20 cellular contexts compared by ENCODE assay signal in genomic region chr5:174664180-174664850, GRCh38.
DNase-seq lines count a peak whose midpoint lies in the region; ATAC-seq, FAIRE-seq and TF ChIP-seq lines count a peak whose summit lies in the region.
"Had no signal": no experiment of that assay in that cellular context is flagged by ENCODE, and none has a peak within 500 bp of the region (broad histone marks: within the 10 kb centered on the region; RNA-seq: fewer than 3 reads in every experiment).

No MANE protein-coding gene starts in this region.

- no peak overlapping the region for H2AFZ ChIP-seq in HepG2 (ENCODE audit: low read length)
- H2AFZ ChIP-seq in osteoblast (ENCODE audit: low read length), result no peak overlapping the region

- H3K4me2 ChIP-seq in HepG2 (ENCODE audit: low read depth, low read length) (no peak overlapping the region), osteoblast (ENCODE audit: insufficient read depth, low read length) (no peak overlapping the region)
- H3K4me2 ChIP-seq: A549; BLaER1 treated with 17β-estradiol and CSF1 and Interleukin-3, amounts not matched to agents 10 nM and 100 nM had no signal

- H3K79me2 ChIP-seq in HepG2 (ENCODE audit: insufficient read depth, low read length), result no peaks in the 10 kb centered on the region
- H3K79me2 ChIP-seq in osteoblast (ENCODE audit: insufficient read depth, low read length), result no peaks in the 10 kb centered on the region

- H3K27ac ChIP-seq in HepG2 (ENCODE audit: extremely low read length, insufficient read depth, low read length), result no peak overlapping the region
- H3K27ac ChIP-seq in right lobe of liver, result no peak overlapping the region
- H3K27ac ChIP-seq in osteoblast (ENCODE audit: low read depth, low read length), result no peak overlapping the region
- H3K27ac ChIP-seq: 22Rv1; A549; BLaER1 treated with 17β-estradiol and CSF1 and Interleukin-3, amounts not matched to agents 10 nM and 100 nM; C4-2B had no signal

- intact Hi-C loops in HepG2 (cut with micrococcal nuclease; ENCODE audit: unreplicated experiment), result no loop called here
- intact Hi-C loops in right lobe of liver (cut with DNase I), result no loop called here

- DNase-seq in HepG2 (ENCODE audit: low spot score) (no peak), right lobe of liver (no peak), osteoblast (ENCODE audit: insufficient read length, low spot score, missing footprints) (peak; percentile 21), NCI-H2081 (lab: John Stamatoyannopoulos, UW) (no peak), OCI-M2 (lab: John Stamatoyannopoulos, UW; ENCODE audit: unreplicated experiment) (no peak)
- DNase-seq: AML-193; Caco-2; Calu3; CD4-positive, alpha-beta T cell; CD8-positive, alpha-beta T cell; DMS79 treated with DMSO at 0.1 percent for 48 hours; GF-D8 had no signal

- ATAC-seq in HepG2 (no peak), right lobe of liver (no peak)
- ATAC-seq: A549; CD8-positive, alpha-beta T cell had no signal

- in situ Hi-C loops in HepG2 (cut with HindIII; ENCODE audit: extremely low pct_ligation_motif_present, low pct_unique_long_range_greater_than_20kb), result no loop called here

- TF ChIP-seq CTCF in HepG2 (CRISPR knock-in tag; IDR thresholded peaks at IDR 0.05), result no peak
- TF ChIP-seq CTCF in right lobe of liver (IDR thresholded peaks at IDR 0.05), result no peak
- TF ChIP-seq CTCF in osteoblast (IDR thresholded peaks at IDR 0.05; ENCODE audit: extremely low read depth, low read depth, low read length), result no peak

- TF ChIP-seq EP300 in HepG2 (IDR thresholded peaks at IDR 0.05; ENCODE audit: low read depth in 2 of 2, low read length in 2 of 2) (no peak), HepG2 (CRISPR knock-in tag; IDR thresholded peaks at IDR 0.05; ENCODE audit: borderline replicate concordance) (no peak)

- no TSS peak for BruUV-seq in HepG2 (replicated peaks; lab: Mats Ljungman, UMichigan)

- H3K9ac ChIP-seq in HepG2 (ENCODE audit: insufficient read depth, low read depth, low read length), result no peak overlapping the region
- H3K9ac ChIP-seq: BLaER1 treated with 17β-estradiol and CSF1 and Interleukin-3, amounts not matched to agents 10 nM and 100 nM had no signal

- CTCF ChIA-PET in HepG2 (lab: Yijun Ruan, JAX; ENCODE audit: low intra/inter-chr PET ratio, low total read pairs), result no interaction called here

- no peaks in the 10 kb centered on the region for H3K36me3 ChIP-seq in HepG2 (replicated peaks in 1 of 2; ENCODE audit: control insufficient read depth in 1 of 2, insufficient read depth in 2 of 2, low read length in 2 of 2)
- H3K36me3 ChIP-seq in right lobe of liver, result no peaks in the 10 kb centered on the region
- H3K36me3 ChIP-seq in osteoblast (ENCODE audit: insufficient read depth, low read length), result no peaks in the 10 kb centered on the region
- H3K36me3 ChIP-seq: BLaER1 treated with 17β-estradiol and CSF1 and Interleukin-3, amounts not matched to agents 10 nM and 100 nM had no signal

- H3K4me3 ChIP-seq in HepG2 (replicated peaks in 1 of 3; ENCODE audit: insufficient read depth in 1 of 3, low read depth in 2 of 3, low read length in 3 of 3) (no peak overlapping the region), right lobe of liver (no peak overlapping the region), osteoblast (ENCODE audit: insufficient read depth, low read length) (no peak overlapping the region)
- H3K4me3 ChIP-seq: A549; BLaER1 treated with 17β-estradiol and CSF1 and Interleukin-3, amounts not matched to agents 10 nM and 100 nM had no signal

- TF ChIP-seq POLR2A in HepG2 (IDR thresholded peaks at IDR 0.05; ENCODE audit: insufficient read depth in 1 of 2, low read depth in 2 of 2, low read length in 2 of 2) (no peak), right lobe of liver (IDR thresholded peaks at IDR 0.05) (no peak)

- POLR2A ChIA-PET in HepG2 (lab: Yijun Ruan, JAX), result no interaction called here

- no peak for FAIRE-seq in HepG2 (lab: Jason Lieb, UNC)
- FAIRE-seq: A549, D721Med, G401.6, GM12891, GM19239 had no signal

- H4K20me1 ChIP-seq in HepG2 (ENCODE audit: insufficient read depth, low read length) (no peaks in the 10 kb centered on the region), osteoblast (ENCODE audit: insufficient read depth, low read length) (no peaks in the 10 kb centered on the region)
- H4K20me1 ChIP-seq: BLaER1 treated with 17β-estradiol and CSF1 and Interleukin-3, amounts not matched to agents 10 nM and 100 nM had no signal

- H3K4me1 ChIP-seq in HepG2 (ENCODE audit: insufficient read depth, low read length), result no peaks in the 10 kb centered on the region
- no peaks in the 10 kb centered on the region for H3K4me1 ChIP-seq in right lobe of liver
- no peaks in the 10 kb centered on the region for H3K4me1 ChIP-seq in osteoblast (ENCODE audit: insufficient read depth, low read length)
- H3K4me1 ChIP-seq: A549; BLaER1 treated with 17β-estradiol and CSF1 and Interleukin-3, amounts not matched to agents 10 nM and 100 nM had no signal

- no peak for TF ChIP-seq RAD21 in HepG2 (CRISPR knock-in tag; IDR thresholded peaks at IDR 0.05)

- 12% methylated on average over 4 of the region's 4 CpGs for WGBS in HepG2 (ENCODE audit: low lambda C conversion rate)
- WGBS in right lobe of liver (ENCODE audit: insufficient coverage, low coverage, low lambda C conversion rate, missing lambda C conversion rate), result 50% methylated on average over 4 of the region's 4 CpGs

- H3K27me3 ChIP-seq in HepG2 (ENCODE audit: control insufficient read depth in 1 of 2, insufficient read depth in 2 of 2, low read length in 2 of 2), result peaks cover 3 to 5% of the 10 kb centered on the region in 2 experiments; a peak in 4 of 5 replicates
- H3K27me3 ChIP-seq in right lobe of liver, result no peaks in the 10 kb centered on the region
- H3K27me3 ChIP-seq in osteoblast (ENCODE audit: insufficient read depth, low read length), result no peaks in the 10 kb centered on the region
- H3K27me3 ChIP-seq: BLaER1 treated with 17β-estradiol and CSF1 and Interleukin-3, amounts not matched to agents 10 nM and 100 nM had no signal

- H3K9me3 ChIP-seq in HepG2 (ENCODE audit: low read length) (no peaks in the 10 kb centered on the region), right lobe of liver (no peaks in the 10 kb centered on the region), osteoblast (ENCODE audit: low read depth, low read length) (no peaks in the 10 kb centered on the region)

TF ChIP-seq in HepG2, 621 proteins besides CTCF, POLR2A, EP300 and RAD21:
- peak; percentile 79 for TF ChIP-seq ATF7 (IDR thresholded peaks at IDR 0.05)
- TF ChIP-seq ATF7 (CRISPR knock-in tag; IDR thresholded peaks at IDR 0.05), result no peak
- no peak for TF ChIP-seq DMAP1 (CRISPR knock-in tag; IDR thresholded peaks at IDR 0.05)
